Comparison of ENCODE assay signal across 9 cellular contexts in the genomic region with DNA sequence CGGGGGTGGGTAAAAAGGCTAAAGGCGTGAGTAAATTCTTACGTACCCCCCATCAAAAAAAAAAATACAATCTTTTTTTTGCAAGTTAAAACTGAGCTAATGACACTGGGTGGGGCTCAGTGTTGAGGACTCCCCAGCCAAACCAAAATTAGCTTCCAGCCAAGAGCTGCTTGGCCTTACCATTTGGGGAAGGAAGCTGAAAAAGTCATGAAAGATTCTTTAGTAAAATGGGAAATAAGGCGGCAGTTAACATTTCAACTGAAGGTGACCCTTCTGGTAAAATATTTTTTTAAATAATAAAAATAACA. TPM values are rescaled to one million over a fixed set of nuclear protein-coding genes. Genes with fewer than 3 reads are reported as not detected.
A peak's percentile ranks its signal among the peaks of the same experiment; 100 is the strongest.
DNase-seq lines count a peak whose midpoint lies in the region; ATAC-seq and TF ChIP-seq lines count a peak whose summit lies in the region.
"Had no signal": no experiment of that assay in that cellular context is flagged by ENCODE, and none has a peak within 500 bp of the region (broad histone marks: within the 10 kb centered on the region; RNA-seq: fewer than 3 reads in every experiment).

No MANE protein-coding gene starts in this region.

- peak overlapping the region; percentile 32 for H3K4me3 Mint-ChIP-seq in CD4-positive, alpha-beta T cell
- peak overlapping the region; percentile 45 for H3K4me3 Mint-ChIP-seq in chondrocyte (ENCODE audit: unreplicated experiment)
- peak overlapping the region; percentile 85 for H3K4me3 Mint-ChIP-seq in natural killer cell

- TF ChIP-seq CTCF in CD4-positive, alpha-beta T cell (IDR thresholded peaks at IDR 0.05): no peak
- TF ChIP-seq CTCF in chondrocyte (IDR thresholded peaks at IDR 0.05) (no peak), natural killer cell (IDR thresholded peaks at IDR 0.05) (no peak)

- H3K36me3 Mint-ChIP-seq in CD4-positive, alpha-beta T cell (ENCODE audit: low read depth): peaks cover 10% of the 10 kb centered on the region
- H3K36me3 Mint-ChIP-seq in chondrocyte (ENCODE audit: low read depth): peaks cover 21% of the 10 kb centered on the region
- no peaks in the 10 kb centered on the region for H3K36me3 Mint-ChIP-seq in natural killer cell

- no peak for ATAC-seq in CD4-positive, alpha-beta T cell (ENCODE audit: poor library complexity)
- no peak for ATAC-seq in natural killer cell
- ATAC-seq in activated CD4-positive, CD25-positive, alpha-beta regulatory T cell treated with anti-CD3 and anti-CD28 coated beads, Interleukin-2, amount 50 U/mL, for 24 hours: no peak

- CTCF ChIA-PET in CD4-positive, alpha-beta T cell (lab: Charles Lee): no interaction called here

- H3K9me3 Mint-ChIP-seq in CD4-positive, alpha-beta T cell: no peaks in the 10 kb centered on the region
- H3K9me3 Mint-ChIP-seq in chondrocyte (ENCODE audit: low read depth) (no peaks in the 10 kb centered on the region), natural killer cell (no peaks in the 10 kb centered on the region)

- POLR2A ChIA-PET in CD4-positive, alpha-beta T cell (lab: Charles Lee): interaction anchor here (3.0 kb wide), 1 partner anchor 14 kb away, joined by 12 read pairs; no protein-coding TSS in a partner anchor

- no peaks in the 10 kb centered on the region for H3K9me3 ChIP-seq in CD4-positive, alpha-beta T cell (ENCODE audit: control insufficient read depth, low read length)

- H3K4me1 Mint-ChIP-seq in CD4-positive, alpha-beta T cell (ENCODE audit: low read depth): peaks cover 92% of the 10 kb centered on the region
- H3K4me1 Mint-ChIP-seq in chondrocyte (ENCODE audit: low read depth) (peaks cover 97% of the 10 kb centered on the region), natural killer cell (peaks cover 92 to 95% of the 10 kb centered on the region in 2 donors)

- H3K27ac Mint-ChIP-seq in CD4-positive, alpha-beta T cell: peak overlapping the region; percentile 29
- peak overlapping the region; percentile 91 for H3K27ac Mint-ChIP-seq in chondrocyte (ENCODE audit: unreplicated experiment)
- H3K27ac Mint-ChIP-seq in natural killer cell: peak overlapping the region; percentile 95 to 96

- H3K27me3 ChIP-seq in CD4-positive, alpha-beta T cell (ENCODE audit: control insufficient read depth, insufficient read depth, low read length): no peaks in the 10 kb centered on the region

- H3K27ac ChIP-seq in CD4-positive, alpha-beta T cell (ENCODE audit: low read depth, low read length): no peak overlapping the region

- H3K27me3 Mint-ChIP-seq in CD4-positive, alpha-beta T cell: no peaks in the 10 kb centered on the region
- no peaks in the 10 kb centered on the region for H3K27me3 Mint-ChIP-seq in chondrocyte (ENCODE audit: low read depth)
- no peaks in the 10 kb centered on the region for H3K27me3 Mint-ChIP-seq in natural killer cell (ENCODE audit: low read depth in 2 of 2)

- DNase-seq in CD4-positive, alpha-beta T cell: no peak
- DNase-seq in NOMO-1 (lab: John Stamatoyannopoulos, UW; ENCODE audit: unreplicated experiment in 2 of 2) (peak; percentile 53 to 67), chondrocyte (ENCODE audit: low spot score) (no peak), natural killer cell (no peak), HPDE6-E6E7 (ENCODE audit: extremely low spot score) (no peak), GF-D8 (lab: John Stamatoyannopoulos, UW) (no peak), HCEC 1CT (no peak)
- DNase-seq: amniotic stem cell had no signal

- intact Hi-C loops in CD4-positive, alpha-beta T cell (cut with DNase I, micrococcal nuclease): no loop called here
- intact Hi-C loops in natural killer cell (cut with micrococcal nuclease): loop anchor here (2.0 to 5.0 kb wide), 3 partner anchors 14 to 102 kb away; no protein-coding TSS in a partner anchor

RNA-seq across cellular contexts. Expression of a gene that starts 16.4 kb away (rescaled TPM):
- total RNA-seq in CD4-positive, alpha-beta T cell: 100 to 1,000 TPM; 244 to 254 TPM
- total RNA-seq in chondrocyte (61.2 to 99.9 TPM (median 70.1 TPM) in 3 replicates), natural killer cell (100 to 1,000 TPM; 127 to 204 (median 182) TPM)

Comparison
In these comparisons a context has a peak if more than half of its experiments do, and no peak if none do; other contexts are left out.
1. DNase-seq: peak in NOMO-1 (2 of 2); none in CD4-positive, alpha-beta T cell (0 of 10), chondrocyte (single experiment), natural killer cell (single experiment), HPDE6-E6E7 (single experiment), GF-D8 (single experiment) and HCEC 1CT (single experiment).
2. H3K27ac Mint-ChIP-seq: peak in every context shown above with its lines; median percentile 96 in natural killer cell; 91 in chondrocyte; 29 in CD4-positive, alpha-beta T cell.
3. H3K4me3 Mint-ChIP-seq: peak in every context shown above with its lines; median percentile 85 in natural killer cell; 45 in chondrocyte; 32 in CD4-positive, alpha-beta T cell.